In the genomic region with DNA sequence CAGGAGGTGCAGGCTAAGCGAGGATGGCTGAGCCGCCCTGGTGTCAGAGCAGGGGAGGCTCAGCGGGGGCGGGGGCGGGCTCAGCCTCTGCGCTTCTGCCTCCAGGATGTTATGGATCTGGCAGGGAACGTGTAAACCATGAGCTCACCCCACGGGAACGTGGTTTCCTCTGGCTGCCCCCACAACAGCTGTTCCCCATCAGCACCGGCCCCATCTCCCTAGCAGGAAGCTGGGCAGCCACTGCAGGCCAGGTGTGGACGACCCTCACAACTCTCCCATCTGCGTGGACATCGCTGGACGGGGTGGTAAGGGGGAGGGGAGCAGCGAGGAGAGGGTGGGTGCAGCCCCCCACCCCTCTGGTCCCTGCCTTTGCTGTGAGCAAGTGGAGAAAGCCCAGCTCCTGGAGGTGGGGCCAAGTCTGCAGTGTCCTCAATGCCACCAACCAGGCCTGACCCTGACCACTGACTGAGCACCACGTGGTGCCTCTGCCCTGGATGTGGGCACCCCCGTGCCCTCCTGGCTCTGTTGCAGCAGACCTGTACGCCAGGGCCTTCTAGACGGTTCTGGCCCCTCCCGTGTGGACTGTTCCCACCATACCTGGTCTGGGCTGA, we compare ENCODE assay signal across 8 cellular contexts. TPM values are rescaled to one million over a fixed set of nuclear protein-coding genes. Genes with fewer than 3 reads are reported as not detected.
A peak's percentile ranks its signal among the peaks of the same experiment; 100 is the strongest.
DNase-seq lines count a peak whose midpoint lies in the region; ATAC-seq and TF ChIP-seq lines count a peak whose summit lies in the region.

No MANE protein-coding gene starts in this region.

- peaks cover 61% of the 10 kb centered on the region for H3K4me1 ChIP-seq in DOHH2 (ENCODE audit: control insufficient read depth, low read length)
- peaks cover 26% of the 10 kb centered on the region for H3K4me1 ChIP-seq in left ventricle myocardium inferior
- peaks cover 38 to 71% (median 58%) of the 10 kb centered on the region in 4 donors for H3K4me1 ChIP-seq in stomach

- TF ChIP-seq POLR2A in stomach (IDR thresholded peaks at IDR 0.05): no peak

- no peaks in the 10 kb centered on the region for H3K27me3 Mint-ChIP-seq in activated CD4-positive, alpha-beta memory T cell treated with anti-CD3 and anti-CD28 coated beads for 36 hours

- CTCF ChIA-PET in activated CD4-positive, alpha-beta memory T cell treated with anti-CD3 and anti-CD28 coated beads for 36 hours (lab: Charles Lee): interaction anchor here (2.0 to 3.5 kb wide), 2 partner anchors 33 to 68 kb away, joined by 8 to 13 read pairs; no protein-coding TSS in a partner anchor
- CTCF ChIA-PET in HEK293T (lab: Yijun Ruan, JAX): no interaction called here

- H3K36me3 ChIP-seq in DOHH2 (ENCODE audit: control insufficient read depth, low read length) (peaks cover 73% of the 10 kb centered on the region), left ventricle myocardium inferior (no peaks in the 10 kb centered on the region), stomach (no peaks in the 10 kb centered on the region)

- H3K9me3 Mint-ChIP-seq in activated CD4-positive, alpha-beta memory T cell treated with anti-CD3 and anti-CD28 coated beads for 36 hours: no peaks in the 10 kb centered on the region

- intact Hi-C loops in activated CD4-positive, alpha-beta memory T cell treated with anti-CD3 and anti-CD28 coated beads for 36 hours (cut with micrococcal nuclease): loop anchor here (1.0 to 5.0 kb wide), 3 partner anchors 16 to 321 kb away; no protein-coding TSS in a partner anchor
- intact Hi-C loops in left ventricle myocardium inferior (cut with micrococcal nuclease) (no loop called here), stomach (cut with DNase I; ENCODE audit: low total_unique reads) (no loop called here)

- ATAC-seq in HG02623 (IDR thresholded peaks at IDR 0.05; ENCODE audit: unreplicated experiment): peak; percentile 14
- ATAC-seq in GM18517 (IDR thresholded peaks at IDR 0.05; ENCODE audit: unreplicated experiment): no peak

- H3K4me3 ChIP-seq in DOHH2 (ENCODE audit: low read length): peak overlapping the region; percentile 84
- peak overlapping the region; percentile 43 for H3K4me3 ChIP-seq in left ventricle myocardium inferior
- H3K4me3 ChIP-seq in stomach: peak overlapping the region; percentile 29 to 41 (median 33)

- H3K79me2 ChIP-seq in DOHH2 (ENCODE audit: control insufficient read depth, low read length): peaks cover 49% of the 10 kb centered on the region

- POLR2A ChIA-PET in activated CD4-positive, alpha-beta memory T cell treated with anti-CD3 and anti-CD28 coated beads for 36 hours (lab: Charles Lee): interaction anchor here (0.8 to 1.5 kb wide), 2 partner anchors 49 to 89 kb away, joined by 3 read pairs; a partner anchor contains a TSS
- POLR2A ChIA-PET in HEK293T (lab: Yijun Ruan, JAX): no interaction called here

- peaks cover 2% of the 10 kb centered on the region for H3K36me3 Mint-ChIP-seq in activated CD4-positive, alpha-beta memory T cell treated with anti-CD3 and anti-CD28 coated beads for 36 hours

- 43 to 50% (median 47%) methylated on average over 15 to 20 of the region's 20 CpGs for WGBS in stomach, 5 donors

- no peak for TF ChIP-seq EP300 in stomach (IDR thresholded peaks at IDR 0.05)

- peak overlapping the region; percentile 91 for H3K27ac ChIP-seq in DOHH2 (ENCODE audit: low read depth, low read length)
- H3K27ac ChIP-seq in left ventricle myocardium inferior (replicated peaks): peak overlapping the region; percentile 76
- H3K27ac ChIP-seq in stomach: peak overlapping the region; percentile 82 to 92 (median 85)

- DNase-seq in activated CD4-positive, alpha-beta memory T cell treated with anti-CD3 and anti-CD28 coated beads for 36 hours: peak; percentile 40
- DNase-seq in left ventricle myocardium inferior: peak; percentile 67
- peak; percentile 51 for DNase-seq in stomach
- DNase-seq in HEK293T (ENCODE audit: extremely low spot score): no peak
- no peak for DNase-seq in NOMO-1 (lab: John Stamatoyannopoulos, UW; ENCODE audit: unreplicated experiment in 2 of 2)

- H3K9me3 ChIP-seq in DOHH2 (ENCODE audit: control insufficient read depth, insufficient read depth, low read length): no peaks in the 10 kb centered on the region
- H3K9me3 ChIP-seq in left ventricle myocardium inferior (replicated peaks): no peaks in the 10 kb centered on the region
- no peaks in the 10 kb centered on the region for H3K9me3 ChIP-seq in stomach

- no peaks in the 10 kb centered on the region for H3K9me2 ChIP-seq in DOHH2 (replicated peaks; ENCODE audit: control insufficient read depth, low read length)

- no peak for TF ChIP-seq CTCF in DOHH2 (IDR thresholded peaks at IDR 0.05; ENCODE audit: low read depth, low read length, poor library complexity, severe bottlenecking)
- no peak for TF ChIP-seq CTCF in left ventricle myocardium inferior (IDR thresholded peaks at IDR 0.05; ENCODE audit: borderline replicate concordance)
- no peak for TF ChIP-seq CTCF in stomach (IDR thresholded peaks at IDR 0.05)

- H3K27me3 ChIP-seq in DOHH2 (ENCODE audit: control insufficient read depth, low read length) (no peaks in the 10 kb centered on the region), left ventricle myocardium inferior (ENCODE audit: low read depth) (no peaks in the 10 kb centered on the region), stomach (no peaks in the 10 kb centered on the region)

- peak overlapping the region; percentile 69 for H3K4me2 ChIP-seq in DOHH2 (ENCODE audit: low read length)

- H3K4me1 Mint-ChIP-seq in activated CD4-positive, alpha-beta memory T cell treated with anti-CD3 and anti-CD28 coated beads for 36 hours (ENCODE audit: low read depth): peaks cover 33% of the 10 kb centered on the region

- H3K4me3 Mint-ChIP-seq in activated CD4-positive, alpha-beta memory T cell treated with anti-CD3 and anti-CD28 coated beads for 36 hours: peak overlapping the region; percentile 67

- no peaks in the 10 kb centered on the region for H4K20me1 ChIP-seq in DOHH2 (ENCODE audit: control insufficient read depth, insufficient read depth, low read depth, low read length)

- H3K27ac Mint-ChIP-seq in activated CD4-positive, alpha-beta memory T cell treated with anti-CD3 and anti-CD28 coated beads for 36 hours: peak overlapping the region; percentile 97

- peaks cover 28% of the 10 kb centered on the region for H3F3A ChIP-seq in DOHH2 (ENCODE audit: control insufficient read depth, insufficient read depth)

TF ChIP-seq in HEK293T, 16 proteins besides CTCF, POLR2A, EP300 and RAD21:
- TF ChIP-seq FOXM1 (IDR thresholded peaks at IDR 0.05; ENCODE audit: borderline replicate concordance) (no peak), NFRKB (IDR thresholded peaks at IDR 0.05) (no peak), ZNF384 (IDR thresholded peaks at IDR 0.05) (no peak), SP1 (IDR thresholded peaks at IDR 0.05) (no peak), CTBP1 (IDR thresholded peaks at IDR 0.05; ENCODE audit: borderline replicate concordance) (no peak), FOXK2 (IDR thresholded peaks at IDR 0.05) (no peak), L3MBTL2 (conservative IDR thresholded peaks at IDR 0.05) (no peak), BHLHE40 (IDR thresholded peaks at IDR 0.05; ENCODE audit: borderline replicate concordance) (no peak), ELF4 (IDR thresholded peaks at IDR 0.05) (no peak), HDGF (IDR thresholded peaks at IDR 0.05; ENCODE audit: borderline replicate concordance) (no peak)

RNA-seq across cellular contexts. Expression of a gene that starts 28.1 kb away (rescaled TPM):
- 1 to 10 TPM; 9.0 to 9.5 TPM for total RNA-seq in activated CD4-positive, alpha-beta memory T cell treated with anti-CD3 and anti-CD28 coated beads for 36 hours
- 13.9 TPM for total RNA-seq in left ventricle myocardium inferior
- total RNA-seq in stomach: 100 to 1,000 TPM in 1 of 5 donors, 10 to 100 TPM in 4; 12.8 to 224 (median 63.9) TPM
- 10 to 100 TPM; 20.1 to 54.6 (median 40.6) TPM for polyA plus RNA-seq in stomach

RNA-seq across cellular contexts. Expression of a gene that starts 48.4 kb away (rescaled TPM):
- total RNA-seq in activated CD4-positive, alpha-beta memory T cell treated with anti-CD3 and anti-CD28 coated beads for 36 hours: 100 to 1,000 TPM; 154 to 162 TPM
- total RNA-seq in left ventricle myocardium inferior (112 TPM), stomach (100 to 1,000 TPM in 3 of 5 donors, 10 to 100 TPM in 2; 85.0 to 415 (median 227) TPM)
- 10 to 100 TPM; 72.7 to 90.4 (median 83.5) TPM for polyA plus RNA-seq in stomach

Comparison
In these comparisons a context has a peak if more than half of its experiments do, and no peak if none do; other contexts are left out.
1. H3K4me3 ChIP-seq: peak in every context shown above with its lines; median percentile 84 in DOHH2; 43 in left ventricle myocardium inferior; 33 in stomach.
2. DNase-seq: peak in activated CD4-positive, alpha-beta memory T cell treated with anti-CD3 and anti-CD28 coated beads for 36 hours (single experiment), left ventricle myocardium inferior (single experiment) and stomach (single experiment); none in HEK293T (single experiment) and NOMO-1 (0 of 2).
3. Peak in every context shown above with its lines, with median percentiles within 50 percentile points of each other: H3K27ac ChIP-seq.